In genomic region chr15:101280007-101280406, GRCh38 we compare ENCODE assay signal across 23 cellular contexts. TPM values are rescaled to one million over a fixed set of nuclear protein-coding genes. Genes with fewer than 3 reads are reported as not detected.
A peak's percentile ranks its signal among the peaks of the same experiment; 100 is the strongest.
DNase-seq lines count a peak whose midpoint lies in the region; ATAC-seq, FAIRE-seq and TF ChIP-seq lines count a peak whose summit lies in the region.
"Had no signal": no experiment of that assay in that cellular context is flagged by ENCODE, and none has a peak within 500 bp of the region (broad histone marks: within the 10 kb centered on the region; RNA-seq: fewer than 3 reads in every experiment).

No MANE protein-coding gene starts in this region.

- no TSS peak for BruUV-seq in HepG2 (replicated peaks; lab: Mats Ljungman, UMichigan)

- TF ChIP-seq CTCF in liver (IDR thresholded peaks at IDR 0.05; ENCODE audit: low read depth, low read length, missing input control) (no peak), HepG2 (CRISPR knock-in tag; IDR thresholded peaks at IDR 0.05) (no peak), hepatocyte (IDR thresholded peaks at IDR 0.05; ENCODE audit: poor library complexity) (no peak), D721Med (IDR thresholded peaks at IDR 0.05; ENCODE audit: insufficient read depth, missing control alignments) (no peak)

- TF ChIP-seq EP300 in HepG2 (IDR thresholded peaks at IDR 0.05; ENCODE audit: low read depth in 2 of 2, low read length in 2 of 2), result no peak
- TF ChIP-seq EP300 in HepG2 (CRISPR knock-in tag; IDR thresholded peaks at IDR 0.05; ENCODE audit: borderline replicate concordance), result no peak

- H3K79me2 ChIP-seq in HepG2 (ENCODE audit: insufficient read depth, low read length) (peaks cover 18% of the 10 kb centered on the region), hepatocyte (peaks cover 24% of the 10 kb centered on the region)

- CTCF ChIA-PET in HepG2 (lab: Yijun Ruan, JAX; ENCODE audit: low intra/inter-chr PET ratio, low total read pairs), result no interaction called here

- H3K9ac ChIP-seq in liver (ENCODE audit: low read depth in 1 of 2, low read length in 2 of 2), result no peak overlapping the region
- no peak overlapping the region for H3K9ac ChIP-seq in HepG2 (ENCODE audit: insufficient read depth, low read depth, low read length)
- no peak overlapping the region for H3K9ac ChIP-seq in mucosa of rectum (ENCODE audit: low read depth in 1 of 2, low read length in 2 of 2)

- H3K36me3 ChIP-seq in liver (ENCODE audit: control insufficient read depth in 4 of 4, insufficient read depth in 3 of 4, low read depth in 1 of 4, low read length in 3 of 4), result peaks cover 4 to 32% (median 23%) of the 10 kb centered on the region in 4 donors
- peaks cover 15 to 43% of the 10 kb centered on the region in 2 experiments for H3K36me3 ChIP-seq in HepG2 (replicated peaks in 1 of 2; ENCODE audit: control insufficient read depth in 1 of 2, insufficient read depth in 2 of 2, low read length in 2 of 2)
- no peaks in the 10 kb centered on the region for H3K36me3 ChIP-seq in hepatocyte (replicated peaks; ENCODE audit: insufficient read depth, low read depth)
- H3K36me3 ChIP-seq in mucosa of rectum (ENCODE audit: control insufficient read depth in 2 of 2, insufficient read depth in 2 of 2, low read length in 2 of 2), result peaks cover 38 to 46% of the 10 kb centered on the region in 2 donors

- H3K9me3 ChIP-seq in liver (ENCODE audit: control insufficient read depth in 4 of 4, low read length in 3 of 4) (no peaks in the 10 kb centered on the region), HepG2 (ENCODE audit: low read length) (no peaks in the 10 kb centered on the region), hepatocyte (ENCODE audit: low read depth) (no peaks in the 10 kb centered on the region), mucosa of rectum (ENCODE audit: control insufficient read depth in 2 of 2, low read length in 2 of 2) (no peaks in the 10 kb centered on the region)
- H3K9me3 ChIP-seq: MG63 had no signal

- H2AFZ ChIP-seq in HepG2 (ENCODE audit: low read length), result no peak overlapping the region
- no peak overlapping the region for H2AFZ ChIP-seq in hepatocyte

- ATAC-seq in HepG2 (no peak), HG03378 (IDR thresholded peaks at IDR 0.05; ENCODE audit: unreplicated experiment) (no peak)
- ATAC-seq: SK-N-SH treated with all-trans-retinoic acid at 6 μM for 48 hours had no signal

- H3K4me3 ChIP-seq in liver (ENCODE audit: low read depth in 1 of 3, low read length in 3 of 3), result no peak overlapping the region
- no peak overlapping the region for H3K4me3 ChIP-seq in HepG2 (replicated peaks in 1 of 3; ENCODE audit: insufficient read depth in 1 of 3, low read depth in 2 of 3, low read length in 3 of 3)
- no peak overlapping the region for H3K4me3 ChIP-seq in hepatocyte
- no peak overlapping the region for H3K4me3 ChIP-seq in mucosa of rectum (ENCODE audit: low read length in 2 of 2)
- H3K4me3 ChIP-seq: MG63 had no signal

- DNase-seq in HepG2 (ENCODE audit: low spot score), result no peak
- peak; percentile 65 for DNase-seq in hepatocyte (ENCODE audit: low spot score)
- DNase-seq in nucleus accumbens (lab: John Stamatoyannopoulos, UW), result no peak
- DNase-seq in D721Med (ENCODE audit: insufficient read length, low spot score), result no peak
- DNase-seq in NCI-H1436 (lab: John Stamatoyannopoulos, UW), result no peak
- DNase-seq: AML-193; C1 segment of cervical spinal cord; CD8-positive, alpha-beta memory T cell; DMS53; GDM1; Kasumi-1; MG63; NCI-H1417; NCI-H187 treated with DMSO at 0.1 percent for 48 hours; NCI-H2107; NCI-H510A treated with DMSO at 0.1 percent for 48 hours; NCI-H748 treated with DMSO at 0.1 percent for 48 hours; NK-92 treated with Interleukin-12 subunit alpha and Interleukin-12 subunit beta, amount 100 ng/mL, for 24 hours; SIG-M5 had no signal

- H3K27ac ChIP-seq in liver (ENCODE audit: low read depth in 1 of 2, low read length in 2 of 2) (peak overlapping the region; percentile 21 to 51), HepG2 (ENCODE audit: extremely low read length, insufficient read depth, low read length) (no peak overlapping the region), hepatocyte (peak overlapping the region; percentile 90), mucosa of rectum (ENCODE audit: low read depth in 2 of 2, low read length in 2 of 2) (peak overlapping the region; percentile 49 to 81)

- FAIRE-seq in HepG2 (lab: Jason Lieb, UNC) (no peak), D721Med (lab: Jason Lieb, UNC) (no peak)

- H3K4me1 ChIP-seq in liver (ENCODE audit: control insufficient read depth in 4 of 4, insufficient read depth in 4 of 4, low read length in 3 of 4), result peaks cover 2 to 28% (median 14%) of the 10 kb centered on the region in 4 donors
- H3K4me1 ChIP-seq in HepG2 (ENCODE audit: insufficient read depth, low read length), result peaks cover 28% of the 10 kb centered on the region
- H3K4me1 ChIP-seq in hepatocyte (ENCODE audit: insufficient read depth), result peaks cover 22% of the 10 kb centered on the region
- H3K4me1 ChIP-seq in mucosa of rectum (ENCODE audit: control insufficient read depth in 2 of 2, insufficient read depth in 2 of 2, low read length in 2 of 2), result peaks cover 22 to 29% of the 10 kb centered on the region in 2 donors

- no peak for TF ChIP-seq POLR2A in HepG2 (IDR thresholded peaks at IDR 0.05; ENCODE audit: insufficient read depth in 1 of 2, low read depth in 2 of 2, low read length in 2 of 2)

- H3K9me2 ChIP-seq in hepatocyte (replicated peaks; ENCODE audit: insufficient read depth), result no peaks in the 10 kb centered on the region

- WGBS in liver, result 35% methylated on average over 2 of the region's 2 CpGs
- 97% methylated on average over 2 of the region's 2 CpGs for WGBS in HepG2 (ENCODE audit: low lambda C conversion rate)
- 62% methylated on average over 2 of the region's 2 CpGs for WGBS in hepatocyte (ENCODE audit: low lambda C conversion rate, missing lambda C conversion rate)

- POLR2A ChIA-PET in HepG2 (lab: Yijun Ruan, JAX), result no interaction called here

- H4K20me1 ChIP-seq in HepG2 (ENCODE audit: insufficient read depth, low read length) (no peaks in the 10 kb centered on the region), hepatocyte (ENCODE audit: insufficient read depth, poor library complexity, severe bottlenecking) (peaks cover 15% of the 10 kb centered on the region)

- TF ChIP-seq RAD21 in liver (IDR thresholded peaks at IDR 0.05) (no peak), HepG2 (CRISPR knock-in tag; IDR thresholded peaks at IDR 0.05) (no peak)

- in situ Hi-C loops in HepG2 (cut with HindIII; ENCODE audit: extremely low pct_ligation_motif_present, low pct_unique_long_range_greater_than_20kb), result no loop called here

- intact Hi-C loops in HepG2 (cut with micrococcal nuclease; ENCODE audit: unreplicated experiment), result no loop called here

- no peak overlapping the region for H3K4me2 ChIP-seq in HepG2 (ENCODE audit: low read depth, low read length)
- no peak overlapping the region for H3K4me2 ChIP-seq in hepatocyte

- H3K27me3 ChIP-seq in liver (ENCODE audit: control insufficient read depth in 4 of 4, insufficient read depth in 4 of 4, low read length in 3 of 4) (no peaks in the 10 kb centered on the region), HepG2 (ENCODE audit: control insufficient read depth in 1 of 2, insufficient read depth in 2 of 2, low read length in 2 of 2) (no peaks in the 10 kb centered on the region; a peak in 2 of 5 replicates), hepatocyte (no peaks in the 10 kb centered on the region), mucosa of rectum (ENCODE audit: control insufficient read depth in 2 of 2, insufficient read depth in 2 of 2, low read length in 2 of 2) (no peaks in the 10 kb centered on the region)
- H3K27me3 ChIP-seq: MG63 had no signal

RNA-seq across cellular contexts. Expression of gene SELENOS, which starts 2.7 kb away (rescaled TPM):
- total RNA-seq in liver, result 10 to 100 TPM; 25.8 to 66.4 TPM
- polyA plus RNA-seq in liver, result 10 to 100 TPM; 65.2 to 71.1 TPM
- 31.6 and 63.0 TPM in 2 replicates for total RNA-seq in HepG2 (2016; rRNA removed; fragmentation: Illumina TruSeq; extraction: Trizol)
- 25.6 and 30.5 TPM in 2 replicates for total RNA-seq in HepG2 (2016; cell fraction: cytosol; rRNA removed; fragmentation: Illumina TruSeq; extraction: Trizol; ENCODE audit: low read depth)
- 31.1 and 66.3 TPM in 2 replicates for total RNA-seq in HepG2 (2016; cell fraction: insoluble cytoplasmic fraction; rRNA removed; fragmentation: Illumina TruSeq; extraction: Trizol)
- 32.0 and 35.3 TPM in 2 replicates for total RNA-seq in HepG2 (2016; cell fraction: membrane; rRNA removed; fragmentation: Illumina TruSeq; extraction: Trizol)
- total RNA-seq in HepG2 (2016; cell fraction: nucleus; rRNA removed; fragmentation: Illumina TruSeq; extraction: Trizol), result 52.7 and 62.7 TPM in 2 replicates
- polyA plus RNA-seq in HepG2 (2011; rRNA removed), result 56.6 and 66.1 TPM in 2 replicates
- polyA plus RNA-seq in HepG2 (2011; cell fraction: cytosol; rRNA removed), result 58.8 and 79.4 TPM in 2 replicates
- 21.8 and 28.5 TPM in 2 replicates for polyA plus RNA-seq in HepG2 (2011; cell fraction: nucleus; rRNA removed)
- 38.2 and 44.5 TPM in 2 replicates for polyA plus RNA-seq in HepG2 (2012)
- polyA plus RNA-seq in HepG2 (2016; cell fraction: cytosol; fragmentation: Illumina TruSeq; extraction: Trizol; ENCODE audit: low read depth), result 19.0 and 26.3 TPM in 2 replicates
- polyA plus RNA-seq in HepG2 (2016; cell fraction: insoluble cytoplasmic fraction; fragmentation: Illumina TruSeq; extraction: Trizol; ENCODE audit: low read depth), result 29.3 and 32.0 TPM in 2 replicates
- 23.0 and 24.1 TPM in 2 replicates for polyA plus RNA-seq in HepG2 (2016; cell fraction: membrane; fragmentation: Illumina TruSeq; extraction: Trizol; ENCODE audit: low read depth)
- 81.3 and 91.5 TPM in 2 replicates for polyA plus RNA-seq in HepG2 (2016; cell fraction: nucleus; fragmentation: Illumina TruSeq; extraction: Trizol; ENCODE audit: insufficient read depth, low read depth)
- 31.0 and 35.1 TPM in 2 replicates for polyA minus RNA-seq in HepG2 (2011; rRNA and poly(A)+ RNA removed; ENCODE audit: low replicate concordance)
- 19.4 and 21.8 TPM in 2 replicates for polyA minus RNA-seq in HepG2 (2011; cell fraction: cytosol; rRNA and poly(A)+ RNA removed)
- 64.9 and 77.1 TPM in 2 replicates for polyA minus RNA-seq in HepG2 (2011; cell fraction: nucleus; rRNA and poly(A)+ RNA removed)
- total RNA-seq in hepatocyte, result 122 and 127 TPM in 2 replicates
- polyA plus RNA-seq in hepatocyte, result 158 and 192 TPM in 2 replicates

RNA-seq across cellular contexts. Expression of gene SNRPA1, which starts 15.0 kb away (rescaled TPM):
- total RNA-seq in liver, result 10 to 100 TPM; 12.7 to 15.0 TPM
- 10 to 100 TPM; 21.0 to 31.7 TPM for polyA plus RNA-seq in liver
- 41.2 and 72.5 TPM in 2 replicates for total RNA-seq in HepG2 (2016; rRNA removed; fragmentation: Illumina TruSeq; extraction: Trizol)
- 21.5 and 21.7 TPM in 2 replicates for total RNA-seq in HepG2 (2016; cell fraction: cytosol; rRNA removed; fragmentation: Illumina TruSeq; extraction: Trizol; ENCODE audit: low read depth)
- total RNA-seq in HepG2 (2016; cell fraction: insoluble cytoplasmic fraction; rRNA removed; fragmentation: Illumina TruSeq; extraction: Trizol), result 44.9 and 72.9 TPM in 2 replicates
- 29.4 and 29.6 TPM in 2 replicates for total RNA-seq in HepG2 (2016; cell fraction: membrane; rRNA removed; fragmentation: Illumina TruSeq; extraction: Trizol)
- 43.1 and 47.7 TPM in 2 replicates for total RNA-seq in HepG2 (2016; cell fraction: nucleus; rRNA removed; fragmentation: Illumina TruSeq; extraction: Trizol)
- 80.0 and 108 TPM in 2 replicates for polyA plus RNA-seq in HepG2 (2011; rRNA removed)
- 70.8 and 71.1 TPM in 2 replicates for polyA plus RNA-seq in HepG2 (2011; cell fraction: cytosol; rRNA removed)
- polyA plus RNA-seq in HepG2 (2011; cell fraction: nucleus; rRNA removed), result 95.5 and 97.7 TPM in 2 replicates
- 77.4 and 94.8 TPM in 2 replicates for polyA plus RNA-seq in HepG2 (2012)
- 43.0 and 50.4 TPM in 2 replicates for polyA plus RNA-seq in HepG2 (2016; cell fraction: cytosol; fragmentation: Illumina TruSeq; extraction: Trizol; ENCODE audit: low read depth)
- polyA plus RNA-seq in HepG2 (2016; cell fraction: insoluble cytoplasmic fraction; fragmentation: Illumina TruSeq; extraction: Trizol; ENCODE audit: low read depth), result 177 and 178 TPM in 2 replicates
- polyA plus RNA-seq in HepG2 (2016; cell fraction: membrane; fragmentation: Illumina TruSeq; extraction: Trizol; ENCODE audit: low read depth), result 42.8 and 43.9 TPM in 2 replicates
- 92.5 and 99.3 TPM in 2 replicates for polyA plus RNA-seq in HepG2 (2016; cell fraction: nucleus; fragmentation: Illumina TruSeq; extraction: Trizol; ENCODE audit: insufficient read depth, low read depth)
- polyA minus RNA-seq in HepG2 (2011; rRNA and poly(A)+ RNA removed; ENCODE audit: low replicate concordance), result 12.8 and 30.9 TPM in 2 replicates
- polyA minus RNA-seq in HepG2 (2011; cell fraction: cytosol; rRNA and poly(A)+ RNA removed), result 23.8 and 31.7 TPM in 2 replicates
- 50.7 and 51.6 TPM in 2 replicates for polyA minus RNA-seq in HepG2 (2011; cell fraction: nucleus; rRNA and poly(A)+ RNA removed)
- 40.0 and 54.7 TPM in 2 replicates for total RNA-seq in hepatocyte
- 110 and 117 TPM in 2 replicates for polyA plus RNA-seq in hepatocyte

RNA-seq across cellular contexts. Expression of gene CHSY1, which starts 28.2 kb away (rescaled TPM):
- 10 to 100 TPM in 1 of 2 donors, 1 to 10 TPM in 1; 9.5 to 12.3 TPM for total RNA-seq in liver
- polyA plus RNA-seq in liver, result 1 to 10 TPM; 1.4 to 3.7 TPM
- total RNA-seq in HepG2 (2016; rRNA removed; fragmentation: Illumina TruSeq; extraction: Trizol), result 12.8 and 13.7 TPM in 2 replicates
- 4.3 and 5.4 TPM in 2 replicates for total RNA-seq in HepG2 (2016; cell fraction: cytosol; rRNA removed; fragmentation: Illumina TruSeq; extraction: Trizol; ENCODE audit: low read depth)
- 12.1 and 12.6 TPM in 2 replicates for total RNA-seq in HepG2 (2016; cell fraction: insoluble cytoplasmic fraction; rRNA removed; fragmentation: Illumina TruSeq; extraction: Trizol)
- 7.0 and 7.9 TPM in 2 replicates for total RNA-seq in HepG2 (2016; cell fraction: membrane; rRNA removed; fragmentation: Illumina TruSeq; extraction: Trizol)
- 10.5 and 11.5 TPM in 2 replicates for total RNA-seq in HepG2 (2016; cell fraction: nucleus; rRNA removed; fragmentation: Illumina TruSeq; extraction: Trizol)
- 11.2 and 13.3 TPM in 2 replicates for polyA plus RNA-seq in HepG2 (2011; rRNA removed)
- polyA plus RNA-seq in HepG2 (2011; cell fraction: cytosol; rRNA removed), result 10.0 and 13.2 TPM in 2 replicates
- 4.9 and 5.5 TPM in 2 replicates for polyA plus RNA-seq in HepG2 (2011; cell fraction: nucleus; rRNA removed)
- 11.0 and 11.8 TPM in 2 replicates for polyA plus RNA-seq in HepG2 (2012)
- 0.72 and 0.77 TPM in 2 replicates for polyA plus RNA-seq in HepG2 (2016; cell fraction: cytosol; fragmentation: Illumina TruSeq; extraction: Trizol; ENCODE audit: low read depth)
- 13.1 and 14.5 TPM in 2 replicates for polyA plus RNA-seq in HepG2 (2016; cell fraction: insoluble cytoplasmic fraction; fragmentation: Illumina TruSeq; extraction: Trizol; ENCODE audit: low read depth)
- polyA plus RNA-seq in HepG2 (2016; cell fraction: membrane; fragmentation: Illumina TruSeq; extraction: Trizol; ENCODE audit: low read depth), result 4.8 TPM in 2 replicates
- 14.6 and 15.9 TPM in 2 replicates for polyA plus RNA-seq in HepG2 (2016; cell fraction: nucleus; fragmentation: Illumina TruSeq; extraction: Trizol; ENCODE audit: insufficient read depth, low read depth)
- 12.6 and 31.1 TPM in 2 replicates for polyA minus RNA-seq in HepG2 (2011; rRNA and poly(A)+ RNA removed; ENCODE audit: low replicate concordance)
- 16.8 and 17.1 TPM in 2 replicates for polyA minus RNA-seq in HepG2 (2011; cell fraction: cytosol; rRNA and poly(A)+ RNA removed)
- 15.8 and 18.3 TPM in 2 replicates for polyA minus RNA-seq in HepG2 (2011; cell fraction: nucleus; rRNA and poly(A)+ RNA removed)
- total RNA-seq in hepatocyte, result 26.2 and 27.8 TPM in 2 replicates
- polyA plus RNA-seq in hepatocyte, result 20.4 and 22.5 TPM in 2 replicates
